13 cellular contexts compared by ENCODE assay signal in genomic region chr2:226483745-226484619, GRCh38.
DNase-seq lines count a peak whose midpoint lies in the region; ATAC-seq and TF ChIP-seq lines count a peak whose summit lies in the region.
"Had no signal": no experiment of that assay in that cellular context is flagged by ENCODE, and none has a peak within 500 bp of the region (broad histone marks: within the 10 kb centered on the region; RNA-seq: fewer than 3 reads in every experiment).

No MANE protein-coding gene starts in this region.

- no peaks in the 10 kb centered on the region for H3K79me1 ChIP-seq in mesenchymal stem cell (replicated peaks; ENCODE audit: low read length, poor library complexity, severe bottlenecking)

- no peak overlapping the region for H2AK5ac ChIP-seq in mesenchymal stem cell (ENCODE audit: low read length, severe bottlenecking)

- H3K9ac ChIP-seq in HUES6 (ENCODE audit: low read length) (peak overlapping the region; percentile 54), mesenchymal stem cell (ENCODE audit: low read length) (peak overlapping the region; percentile 12)
- H3K9ac ChIP-seq: BLaER1 had no signal

- H3K4me3 Mint-ChIP-seq in chondrocyte (ENCODE audit: unreplicated experiment): peak overlapping the region; percentile 47
- H3K4me3 Mint-ChIP-seq: activated CD4-positive, alpha-beta memory T cell treated with anti-CD3 and anti-CD28 coated beads for 36 hours had no signal

- H3K27me3 Mint-ChIP-seq in chondrocyte (ENCODE audit: low read depth): no peaks in the 10 kb centered on the region

- no peaks in the 10 kb centered on the region for H3K36me3 Mint-ChIP-seq in chondrocyte (ENCODE audit: low read depth)
- H3K36me3 Mint-ChIP-seq: activated CD4-positive, alpha-beta memory T cell treated with anti-CD3 and anti-CD28 coated beads for 36 hours; activated naive CD4-positive, alpha-beta T cell treated with anti-CD3 and anti-CD28 coated beads, Interleukin-2, amount 50 U/mL, for 72 hours had no signal

- WGBS in mesenchymal stem cell: 7% methylated on average over 4 of the region's 6 CpGs

- no peak overlapping the region for H4K8ac ChIP-seq in mesenchymal stem cell (ENCODE audit: low read length)

- peak overlapping the region; percentile 73 for H3K27ac Mint-ChIP-seq in chondrocyte (ENCODE audit: unreplicated experiment)
- H3K27ac Mint-ChIP-seq: activated CD4-positive, alpha-beta memory T cell treated with anti-CD3 and anti-CD28 coated beads for 36 hours; activated naive CD4-positive, alpha-beta T cell treated with anti-CD3 and anti-CD28 coated beads, Interleukin-2, amount 50 U/mL, for 72 hours had no signal

- no peaks in the 10 kb centered on the region for H3K36me3 ChIP-seq in HUES6 (ENCODE audit: control insufficient read depth, insufficient read depth, low read length)
- H3K36me3 ChIP-seq in mesenchymal stem cell (ENCODE audit: control insufficient read depth in 1 of 2, insufficient read depth in 2 of 2, low read depth in 1 of 2, low read length in 2 of 2): no peaks in the 10 kb centered on the region
- H3K36me3 ChIP-seq: BLaER1, pancreas had no signal

- H3K27ac ChIP-seq in HUES6 (ENCODE audit: low read depth, low read length) (peak overlapping the region; percentile 86), mesenchymal stem cell (ENCODE audit: low read length, poor library complexity, severe bottlenecking) (peak overlapping the region; percentile 92)
- H3K27ac ChIP-seq: BLaER1, pancreas had no signal

- ATAC-seq in GM21619 (IDR thresholded peaks at IDR 0.05; ENCODE audit: unreplicated experiment): no peak
- ATAC-seq: activated naive CD4-positive, alpha-beta T cell treated with anti-CD3 and anti-CD28 coated beads, Interleukin-2, amount 50 U/mL, for 72 hours; pancreas had no signal

- no peak overlapping the region for H3K18ac ChIP-seq in mesenchymal stem cell (ENCODE audit: low read depth in 1 of 2, low read length in 2 of 2)

- no peak overlapping the region for H2AFZ ChIP-seq in mesenchymal stem cell (ENCODE audit: low read depth, low read length)

- H3K14ac ChIP-seq in mesenchymal stem cell (ENCODE audit: low read length in 2 of 2): no peak overlapping the region

- no peak overlapping the region for H3K23ac ChIP-seq in mesenchymal stem cell (ENCODE audit: low read length in 2 of 2)

- TF ChIP-seq CTCF in AG10803 (conservative IDR thresholded peaks at IDR 0.05; ENCODE audit: low read length): no peak
- TF ChIP-seq CTCF in chondrocyte (IDR thresholded peaks at IDR 0.05): no peak

- no peak overlapping the region for H2BK12ac ChIP-seq in mesenchymal stem cell (ENCODE audit: low read length in 2 of 2)

- H3K9me3 ChIP-seq in HUES6 (ENCODE audit: control insufficient read depth, insufficient read depth, low read depth, low read length) (no peaks in the 10 kb centered on the region), mesenchymal stem cell (ENCODE audit: control insufficient read depth, low read length) (no peaks in the 10 kb centered on the region)
- H3K9me3 ChIP-seq: BLaER1, pancreas had no signal

- no peak overlapping the region for H2BK5ac ChIP-seq in mesenchymal stem cell (ENCODE audit: low read depth, low read length, poor library complexity, severe bottlenecking)

- H3K4me1 Mint-ChIP-seq in chondrocyte (ENCODE audit: low read depth): peaks cover 25% of the 10 kb centered on the region

- DNase-seq in AG10803 (ENCODE audit: low read depth) (peak; percentile 61), chondrocyte (ENCODE audit: low spot score) (no peak), mesenchymal stem cell (peak; percentile 39), NCI-H1417 (lab: John Stamatoyannopoulos, UW) (no peak), COR-L47 (lab: John Stamatoyannopoulos, UW) (no peak)
- no peak for DNase-seq in activated T-cell treated with anti-CD3 and anti-CD28 coated beads, Interleukin-2, amount 50 U/mL, for 48 hours
- DNase-seq: activated CD4-positive, alpha-beta memory T cell treated with anti-CD3 and anti-CD28 coated beads for 36 hours; NCI-H524; pancreas had no signal

- H3K9me3 Mint-ChIP-seq in chondrocyte (ENCODE audit: low read depth): no peaks in the 10 kb centered on the region
- H3K9me3 Mint-ChIP-seq: activated CD4-positive, alpha-beta memory T cell treated with anti-CD3 and anti-CD28 coated beads for 36 hours; activated naive CD4-positive, alpha-beta T cell treated with anti-CD3 and anti-CD28 coated beads, Interleukin-2, amount 50 U/mL, for 72 hours had no signal

- H2BK120ac ChIP-seq in mesenchymal stem cell (ENCODE audit: low read depth, low read length): no peak overlapping the region

- no peak overlapping the region for H3K4ac ChIP-seq in mesenchymal stem cell (ENCODE audit: low read depth in 1 of 2, low read length in 2 of 2)

- no peak overlapping the region for H2BK15ac ChIP-seq in mesenchymal stem cell (ENCODE audit: low read depth, poor library complexity, severe bottlenecking)

- H3K27me3 ChIP-seq in HUES6 (ENCODE audit: control insufficient read depth, insufficient read depth, low read length): no peaks in the 10 kb centered on the region
- no peaks in the 10 kb centered on the region for H3K27me3 ChIP-seq in mesenchymal stem cell (ENCODE audit: control insufficient read depth in 1 of 2, insufficient read depth in 1 of 2, low read length in 2 of 2)
- H3K27me3 ChIP-seq: BLaER1, pancreas had no signal

- H3K4me3 ChIP-seq in AG10803 (ENCODE audit: low read length) (no peak overlapping the region), HUES6 (ENCODE audit: low read depth, low read length) (peak overlapping the region; percentile 15), mesenchymal stem cell (ENCODE audit: insufficient read depth in 1 of 2, low read depth in 1 of 2, low read length in 2 of 2) (no peak overlapping the region)
- H3K4me3 ChIP-seq: BLaER1, pancreas had no signal

- H3K4me2 ChIP-seq in mesenchymal stem cell (ENCODE audit: low read length, poor library complexity, severe bottlenecking): peak overlapping the region; percentile 47
- H3K4me2 ChIP-seq: BLaER1 had no signal

- H4K91ac ChIP-seq in mesenchymal stem cell (ENCODE audit: low read length): no peak overlapping the region

- peaks cover 38% of the 10 kb centered on the region for H3K4me1 ChIP-seq in HUES6 (ENCODE audit: control insufficient read depth, insufficient read depth, low read length)
- H3K4me1 ChIP-seq in mesenchymal stem cell (ENCODE audit: control insufficient read depth, insufficient read depth, low read depth, low read length): peaks cover 4% of the 10 kb centered on the region
- H3K4me1 ChIP-seq: BLaER1, pancreas had no signal

Comparison
In these comparisons a context has a peak if more than half of its experiments do, and no peak if none do; other contexts are left out.
1. DNase-seq: peak in AG10803 (single experiment) and mesenchymal stem cell (single experiment); none in chondrocyte (single experiment), NCI-H1417 (0 of 3), COR-L47 (single experiment) and activated T-cell treated with anti-CD3 and anti-CD28 coated beads, Interleukin-2, amount 50 U/mL, for 48 hours (0 of 2).